In the genomic region with DNA sequence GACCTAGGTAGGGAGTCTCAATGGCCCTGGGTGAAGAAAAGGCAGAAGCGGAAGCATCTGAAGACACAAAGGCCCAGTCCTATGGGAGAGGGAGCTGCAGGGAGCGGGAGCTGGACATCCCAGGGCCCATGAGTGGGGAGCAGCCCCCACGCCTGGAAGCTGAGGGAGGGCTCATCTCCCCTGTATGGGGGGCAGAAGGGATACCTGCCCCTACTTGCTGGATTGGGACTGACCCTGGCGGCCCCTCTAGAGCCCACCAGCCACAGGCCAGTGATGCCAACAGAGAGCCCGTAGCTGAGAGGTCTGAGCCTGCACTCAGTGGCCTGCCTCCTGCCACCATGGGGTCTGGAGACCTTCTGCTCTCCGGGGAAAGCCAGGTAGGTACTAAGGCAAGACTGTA, we compare ENCODE assay signal across 1 cellular context.
A peak's percentile ranks its signal among the peaks of the same experiment; 100 is the strongest.
TF ChIP-seq lines count a peak whose summit lies in the region.

No MANE protein-coding gene starts in this region.

TF ChIP-seq in HepG2, 621 proteins besides CTCF, POLR2A, EP300 and RAD21:
- TF ChIP-seq ZNF605 (CRISPR knock-in tag; IDR thresholded peaks at IDR 0.05) (0 out of 2 replicates have a peak, but pooled peaks have one; percentile 25), ZNF501 (CRISPR knock-in tag; IDR thresholded peaks at IDR 0.05) (0 out of 2 replicates have a peak, but pooled peaks have one; percentile 10), SSRP1 (CRISPR knock-in tag; IDR thresholded peaks at IDR 0.05) (0 out of 2 replicates have a peak, but pooled peaks have one; percentile 5), NFIB (CRISPR knock-in tag; IDR thresholded peaks at IDR 0.05; ENCODE audit: borderline replicate concordance) (0 out of 2 replicates have a peak, but pooled peaks have one; percentile 38), SP140L (CRISPR knock-in tag; IDR thresholded peaks at IDR 0.05; ENCODE audit: borderline replicate concordance) (no peak), ATF1 (CRISPR knock-in tag; IDR thresholded peaks at IDR 0.05) (no peak), SRF (IDR thresholded peaks at IDR 0.05; ENCODE audit: low read depth, low read length) (no peak), NRL (CRISPR knock-in tag; IDR thresholded peaks at IDR 0.05; ENCODE audit: borderline replicate concordance) (0 out of 2 replicates have a peak, but pooled peaks have one; percentile 52), EED (CRISPR knock-in tag; IDR thresholded peaks at IDR 0.05) (no peak), RARA (CRISPR knock-in tag; IDR thresholded peaks at IDR 0.05) (no peak), MTF2 (CRISPR knock-in tag; IDR thresholded peaks at IDR 0.05; ENCODE audit: borderline replicate concordance) (no peak), FOXK2 (IDR thresholded peaks at IDR 0.05) (no peak), ZNF883 (CRISPR knock-in tag; IDR thresholded peaks at IDR 0.05; ENCODE audit: not compliant biosample characterization) (no peak)
- TF ChIP-seq, protein P1, sequence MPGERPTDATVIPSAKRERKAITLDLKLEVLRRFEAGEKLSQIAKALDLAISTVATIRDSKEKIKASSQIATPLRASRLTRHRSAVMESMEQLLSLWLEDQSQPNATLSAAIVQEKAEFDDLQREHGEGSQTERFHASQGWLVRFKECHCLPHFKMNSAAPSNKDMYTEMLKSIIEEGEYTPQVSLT (CRISPR knock-in tag; IDR thresholded peaks at IDR 0.05; ENCODE audit: borderline replicate concordance, low read depth): no peak
- TF ChIP-seq, protein P2, sequence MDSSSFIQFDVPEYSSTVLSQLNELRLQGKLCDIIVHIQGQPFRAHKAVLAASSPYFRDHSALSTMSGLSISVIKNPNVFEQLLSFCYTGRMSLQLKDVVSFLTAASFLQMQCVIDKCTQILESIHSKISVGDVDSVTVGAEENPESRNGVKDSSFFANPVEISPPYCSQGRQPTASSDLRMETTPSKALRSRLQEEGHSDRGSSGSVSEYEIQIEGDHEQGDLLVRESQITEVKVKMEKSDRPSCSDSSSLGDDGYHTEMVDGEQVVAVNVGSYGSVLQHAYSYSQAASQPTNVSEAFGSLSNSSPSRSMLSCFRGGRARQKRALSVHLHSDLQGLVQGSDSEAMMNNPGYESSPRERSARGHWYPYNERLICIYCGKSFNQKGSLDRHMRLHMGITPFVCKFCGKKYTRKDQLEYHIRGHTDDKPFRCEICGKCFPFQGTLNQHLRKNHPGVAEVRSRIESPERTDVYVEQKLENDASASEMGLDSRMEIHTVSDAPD (CRISPR knock-in tag; IDR thresholded peaks at IDR 0.05): no peak
- TF ChIP-seq, protein P3, sequence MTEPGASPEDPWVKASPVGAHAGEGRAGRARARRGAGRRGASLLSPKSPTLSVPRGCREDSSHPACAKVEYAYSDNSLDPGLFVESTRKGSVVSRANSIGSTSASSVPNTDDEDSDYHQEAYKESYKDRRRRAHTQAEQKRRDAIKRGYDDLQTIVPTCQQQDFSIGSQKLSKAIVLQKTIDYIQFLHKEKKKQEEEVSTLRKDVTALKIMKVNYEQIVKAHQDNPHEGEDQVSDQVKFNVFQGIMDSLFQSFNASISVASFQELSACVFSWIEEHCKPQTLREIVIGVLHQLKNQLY (CRISPR knock-in tag; IDR thresholded peaks at IDR 0.05): no peak
- TF ChIP-seq, protein P4, sequence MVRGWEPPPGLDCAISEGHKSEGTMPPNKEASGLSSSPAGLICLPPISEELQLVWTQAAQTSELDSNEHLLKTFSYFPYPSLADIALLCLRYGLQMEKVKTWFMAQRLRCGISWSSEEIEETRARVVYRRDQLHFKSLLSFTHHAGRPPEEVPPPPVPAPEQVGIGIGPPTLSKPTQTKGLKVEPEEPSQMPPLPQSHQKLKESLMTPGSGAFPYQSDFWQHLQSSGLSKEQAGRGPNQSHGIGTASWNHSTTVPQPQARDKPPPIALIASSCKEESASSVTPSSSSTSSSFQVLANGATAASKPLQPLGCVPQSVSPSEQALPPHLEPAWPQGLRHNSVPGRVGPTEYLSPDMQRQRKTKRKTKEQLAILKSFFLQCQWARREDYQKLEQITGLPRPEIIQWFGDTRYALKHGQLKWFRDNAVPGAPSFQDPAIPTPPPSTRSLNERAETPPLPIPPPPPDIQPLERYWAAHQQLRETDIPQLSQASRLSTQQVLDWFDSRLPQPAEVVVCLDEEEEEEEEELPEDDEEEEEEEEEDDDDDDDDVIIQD (CRISPR knock-in tag; IDR thresholded peaks at IDR 0.05; ENCODE audit: low read depth): no peak
